Comparison of ENCODE assay signal across 17 cellular contexts in the genomic region with DNA sequence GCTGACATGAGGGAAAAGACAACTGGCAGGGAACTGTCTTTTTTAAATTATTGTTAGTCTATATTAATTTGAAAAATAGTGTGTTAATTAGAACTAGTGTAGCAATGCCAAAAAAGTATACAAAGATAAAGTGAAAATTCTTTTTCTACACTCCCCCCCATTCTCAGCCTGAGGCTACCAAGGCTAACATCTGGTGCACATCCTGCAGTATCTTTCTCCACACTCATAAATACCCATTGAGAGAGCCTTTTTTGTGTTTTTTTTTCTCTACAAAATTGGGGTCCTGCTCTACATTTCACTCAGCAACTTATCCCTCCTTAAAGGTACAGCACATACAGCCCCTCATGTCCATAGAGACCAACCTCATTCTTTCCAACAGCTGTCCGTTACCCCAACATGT. TPM values are rescaled to one million over a fixed set of nuclear protein-coding genes. Genes with fewer than 3 reads are reported as not detected.
A peak's percentile ranks its signal among the peaks of the same experiment; 100 is the strongest.
DNase-seq lines count a peak whose midpoint lies in the region; ATAC-seq and TF ChIP-seq lines count a peak whose summit lies in the region.
"Had no signal": no experiment of that assay in that cellular context is flagged by ENCODE, and none has a peak within 500 bp of the region (broad histone marks: within the 10 kb centered on the region; RNA-seq: fewer than 3 reads in every experiment).

No MANE protein-coding gene starts in this region.

- intact Hi-C loops in CD8-positive, alpha-beta T cell (cut with DNase I, micrococcal nuclease): no loop called here

- TF ChIP-seq CTCF in CD8-positive, alpha-beta T cell (IDR thresholded peaks at IDR 0.05): no peak

- DNase-seq in CD8-positive, alpha-beta T cell: no peak
- DNase-seq in effector memory CD8-positive, alpha-beta T cell: no peak
- DNase-seq in substantia nigra (lab: John Stamatoyannopoulos, UW) (no peak), AG08395 (ENCODE audit: low spot score) (no peak)
- DNase-seq: DMS79 treated with DMSO at 0.1 percent for 48 hours, H9, NCI-H1105 treated with DMSO at 0.1 percent for 48 hours, NCI-H187, NCI-H526 treated with DMSO at 0.1 percent for 48 hours, OCI-M1, RPMI8226 had no signal

- H3K36me3 Mint-ChIP-seq in CD8-positive, alpha-beta T cell: peaks cover 55% of the 10 kb centered on the region
- H3K36me3 Mint-ChIP-seq in activated T-helper 17 cell treated with anti-CD3 and anti-CD28 coated beads, Interleukin-2, amount 50 U/mL, for 72 hours (ENCODE audit: low read depth): peaks cover 51% of the 10 kb centered on the region
- peaks cover 51% of the 10 kb centered on the region for H3K36me3 Mint-ChIP-seq in effector memory CD8-positive, alpha-beta T cell (ENCODE audit: insufficient read depth)

- no peak overlapping the region for H3K4me3 ChIP-seq in CD8-positive, alpha-beta T cell (ENCODE audit: low read depth, low read length)

- peaks cover 77% of the 10 kb centered on the region for H3K4me1 Mint-ChIP-seq in CD8-positive, alpha-beta T cell (ENCODE audit: low read depth)
- H3K4me1 Mint-ChIP-seq in activated T-helper 17 cell treated with anti-CD3 and anti-CD28 coated beads, Interleukin-2, amount 50 U/mL, for 72 hours: peaks cover 55% of the 10 kb centered on the region
- H3K4me1 Mint-ChIP-seq in effector memory CD8-positive, alpha-beta T cell (ENCODE audit: low read depth in 2 of 2): peaks cover 65 to 79% of the 10 kb centered on the region in 2 donors

- no peak overlapping the region for H3K27ac ChIP-seq in CD8-positive, alpha-beta T cell (ENCODE audit: low read depth, low read length)
- peak overlapping the region; percentile 90 for H3K27ac ChIP-seq in substantia nigra (ENCODE audit: low read depth, low read length, poor library complexity, severe bottlenecking)
- H3K27ac ChIP-seq: HL-60 had no signal

- H3K9me3 Mint-ChIP-seq in CD8-positive, alpha-beta T cell: peaks cover 4% of the 10 kb centered on the region
- no peaks in the 10 kb centered on the region for H3K9me3 Mint-ChIP-seq in activated T-helper 17 cell treated with anti-CD3 and anti-CD28 coated beads, Interleukin-2, amount 50 U/mL, for 72 hours
- H3K9me3 Mint-ChIP-seq in effector memory CD8-positive, alpha-beta T cell: no peaks in the 10 kb centered on the region

- H3K4me3 Mint-ChIP-seq in CD8-positive, alpha-beta T cell: no peak overlapping the region
- no peak overlapping the region for H3K4me3 Mint-ChIP-seq in activated T-helper 17 cell treated with anti-CD3 and anti-CD28 coated beads, Interleukin-2, amount 50 U/mL, for 72 hours
- peak overlapping the region; percentile 17 to 36 for H3K4me3 Mint-ChIP-seq in effector memory CD8-positive, alpha-beta T cell
- H3K4me3 Mint-ChIP-seq: H9 had no signal

- no peak for ATAC-seq in CD8-positive, alpha-beta T cell
- no peak for ATAC-seq in activated T-helper 17 cell treated with anti-CD3 and anti-CD28 coated beads, Interleukin-2, amount 50 U/mL, for 72 hours (replicated peaks)
- ATAC-seq in effector memory CD8-positive, alpha-beta T cell (replicated peaks): no peak
- no peak for ATAC-seq in HG03159 (IDR thresholded peaks at IDR 0.05; ENCODE audit: unreplicated experiment)
- no peak for ATAC-seq in GM21447 (IDR thresholded peaks at IDR 0.05; ENCODE audit: unreplicated experiment)

- no peaks in the 10 kb centered on the region for H3K36me3 ChIP-seq in CD8-positive, alpha-beta T cell (ENCODE audit: insufficient read depth, low read length)
- H3K36me3 ChIP-seq: BE2C had no signal

- H3K27ac Mint-ChIP-seq in CD8-positive, alpha-beta T cell: peak overlapping the region; percentile 32
- H3K27ac Mint-ChIP-seq in activated T-helper 17 cell treated with anti-CD3 and anti-CD28 coated beads, Interleukin-2, amount 50 U/mL, for 72 hours: peak overlapping the region; percentile 62
- H3K27ac Mint-ChIP-seq in effector memory CD8-positive, alpha-beta T cell: peak overlapping the region in 1 of 2 donors; percentile 72
- H3K27ac Mint-ChIP-seq: H9 had no signal

- H3K27me3 Mint-ChIP-seq in CD8-positive, alpha-beta T cell (ENCODE audit: low read depth): no peaks in the 10 kb centered on the region
- no peaks in the 10 kb centered on the region for H3K27me3 Mint-ChIP-seq in activated T-helper 17 cell treated with anti-CD3 and anti-CD28 coated beads, Interleukin-2, amount 50 U/mL, for 72 hours
- H3K27me3 Mint-ChIP-seq in effector memory CD8-positive, alpha-beta T cell: no peaks in the 10 kb centered on the region
- H3K27me3 Mint-ChIP-seq: IgD-negative memory B cell had no signal

- CTCF ChIA-PET in CD8-positive, alpha-beta T cell (lab: Charles Lee): no interaction called here

- peaks cover 58% of the 10 kb centered on the region for H3K4me1 ChIP-seq in CD8-positive, alpha-beta T cell (ENCODE audit: insufficient read depth, low read length)
- H3K4me1 ChIP-seq: BE2C had no signal

- peaks cover 4% of the 10 kb centered on the region for H3K9me3 ChIP-seq in CD8-positive, alpha-beta T cell (ENCODE audit: low read length)
- H3K9me3 ChIP-seq: BE2C had no signal

- H3K27me3 ChIP-seq in CD8-positive, alpha-beta T cell (ENCODE audit: insufficient read depth, low read length): no peaks in the 10 kb centered on the region
- H3K27me3 ChIP-seq: BE2C had no signal

- POLR2A ChIA-PET in CD8-positive, alpha-beta T cell (lab: Charles Lee): interaction anchor here (0.6 kb wide), 1 partner anchor 95 kb away, joined by 3 read pairs; no protein-coding TSS in a partner anchor

RNA-seq across cellular contexts. Expression of a gene that starts 20.7 kb away (rescaled TPM):
- total RNA-seq in CD8-positive, alpha-beta T cell: 100 to 1,000 TPM; 111 to 117 TPM
- 100 to 1,000 TPM in 1 of 2 donors, 10 to 100 TPM in 1; 96.1 to 111 TPM for total RNA-seq in activated T-helper 17 cell treated with anti-CD3 and anti-CD28 coated beads, Interleukin-2, amount 50 U/mL, for 72 hours

Comparison
In these comparisons a context has a peak if more than half of its experiments do, and no peak if none do; other contexts are left out.
1. H3K4me3 Mint-ChIP-seq: peak in effector memory CD8-positive, alpha-beta T cell (2 of 2); none in CD8-positive, alpha-beta T cell (single experiment) and activated T-helper 17 cell treated with anti-CD3 and anti-CD28 coated beads, Interleukin-2, amount 50 U/mL, for 72 hours (single experiment).